Comparison of ENCODE assay signal across 2 cellular contexts in the genomic region with DNA sequence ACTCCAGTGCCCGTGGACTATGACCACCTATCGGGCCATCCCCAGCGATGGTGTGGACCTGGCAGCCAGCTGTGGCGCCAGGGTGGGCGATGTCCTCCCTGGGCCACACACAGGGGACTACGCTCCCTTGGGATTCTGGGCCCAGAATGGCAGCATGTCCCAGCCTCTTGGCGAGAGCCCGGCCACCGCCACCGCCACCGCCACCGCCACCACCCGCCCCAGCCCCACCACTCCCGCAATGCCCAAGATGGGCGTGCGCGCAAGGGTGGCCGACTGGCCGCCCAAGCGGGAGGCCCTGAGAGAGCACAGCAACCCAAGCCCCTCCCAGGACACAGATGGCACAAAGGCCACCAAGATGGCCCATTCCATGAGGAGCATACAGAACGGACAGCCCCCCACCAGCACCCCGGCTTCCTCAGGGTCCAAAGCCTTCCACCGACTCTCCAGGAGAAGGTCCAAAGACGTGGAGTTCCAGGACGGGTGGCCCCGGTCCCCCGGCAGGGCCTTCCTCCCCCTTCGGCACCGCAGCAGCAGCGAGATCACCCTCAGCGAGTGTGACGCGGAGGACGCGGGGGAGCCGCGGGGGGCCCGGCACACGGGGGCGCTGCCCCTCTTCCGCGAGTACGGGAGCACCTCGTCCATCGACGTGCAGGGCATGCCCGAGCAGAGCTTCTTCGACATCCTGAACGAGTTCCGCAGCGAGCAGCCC.
TF ChIP-seq lines count a peak whose summit lies in the region.

No MANE protein-coding gene starts in this region.

TF ChIP-seq in HCT116, 20 proteins besides CTCF, POLR2A, EP300 and RAD21 (continued from another document):
- TF ChIP-seq ZBTB33 (IDR thresholded peaks at IDR 0.05; ENCODE audit: extremely low read depth, insufficient replicate concordance, low read length), result no peak
- no peak for TF ChIP-seq TCF7L2 (IDR thresholded peaks at IDR 0.05; ENCODE audit: borderline replicate concordance, extremely low read depth, insufficient read depth, insufficient read length)
- no peak for TF ChIP-seq EZH2 (IDR thresholded peaks at IDR 0.05)
- no peak for TF ChIP-seq SP1 (IDR thresholded peaks at IDR 0.05; ENCODE audit: low read depth)
- TF ChIP-seq MAX (IDR thresholded peaks at IDR 0.05), result no peak
- no peak for TF ChIP-seq YY1 (IDR thresholded peaks at IDR 0.05; ENCODE audit: extremely low read depth, insufficient replicate concordance, low read depth, low read length)
- no peak for TF ChIP-seq POLR2AphosphoS5 (IDR thresholded peaks at IDR 0.05; ENCODE audit: low read depth, low read length)

TF ChIP-seq in endothelial cell of umbilical vein, 7 proteins besides CTCF, POLR2A, EP300 and RAD21 (continued from another document):
- TF ChIP-seq MYC (IDR thresholded peaks at IDR 0.05; ENCODE audit: low read depth, low read length), result no peak
- no peak for TF ChIP-seq MAX (IDR thresholded peaks at IDR 0.05; ENCODE audit: insufficient read depth, insufficient read length)
